20 cellular contexts compared by ENCODE assay signal in genomic region chr2:172861163-172861562, GRCh38.
DNase-seq lines count a peak whose midpoint lies in the region; ATAC-seq and TF ChIP-seq lines count a peak whose summit lies in the region.
"Had no signal": no experiment of that assay in that cellular context is flagged by ENCODE, and none has a peak within 500 bp of the region (broad histone marks: within the 10 kb centered on the region; RNA-seq: fewer than 3 reads in every experiment).

No MANE protein-coding gene starts in this region.

- no peak for TF ChIP-seq EP300 in transverse colon (IDR thresholded peaks at IDR 0.05; ENCODE audit: low read depth)

- no peak for TF ChIP-seq POLR2A in transverse colon (IDR thresholded peaks at IDR 0.05)

- H3K9me3 ChIP-seq in psoas muscle (no peaks in the 10 kb centered on the region), transverse colon (no peaks in the 10 kb centered on the region)

- peaks cover 39% of the 10 kb centered on the region for H3K27me3 Mint-ChIP-seq in activated CD8-positive, alpha-beta memory T cell treated with anti-CD3 and anti-CD28 coated beads, Interleukin-2, amount 10 ng/mL, durations not matched to agents 7 days and 5 days

- TF ChIP-seq CTCF in VCaP (conservative IDR thresholded peaks at IDR 0.05) (no peak), psoas muscle (IDR thresholded peaks at IDR 0.05) (no peak), transverse colon (IDR thresholded peaks at IDR 0.05) (no peak)

- H3K4me3 ChIP-seq in psoas muscle = no peak overlapping the region
- H3K4me3 ChIP-seq in transverse colon = no peak overlapping the region
- H3K4me3 ChIP-seq: GM23338 had no signal

- no peaks in the 10 kb centered on the region for H3K9me3 Mint-ChIP-seq in activated CD8-positive, alpha-beta memory T cell treated with anti-CD3 and anti-CD28 coated beads, Interleukin-2, amount 10 ng/mL, durations not matched to agents 7 days and 5 days (ENCODE audit: low read depth)
- H3K9me3 Mint-ChIP-seq: GM23338 had no signal

- in situ Hi-C loops in transverse colon (cut with MboI; ENCODE audit: low pct_ligation_motif_present in 1 of 4, low pct_unique_long_range_greater_than_20kb in 1 of 4, low sequenced_read_pairs in 3 of 4) = loop anchor here in 2 of 4 donors (10.0 kb wide), 1 partner anchor 74 kb away; no protein-coding TSS in a partner anchor

- no peak overlapping the region for H3K27ac Mint-ChIP-seq in activated CD8-positive, alpha-beta memory T cell treated with anti-CD3 and anti-CD28 coated beads, Interleukin-2, amount 10 ng/mL, durations not matched to agents 7 days and 5 days
- H3K27ac Mint-ChIP-seq: B cell; CD4-positive, CD25-positive, alpha-beta regulatory T cell; GM23338 had no signal

- H3K27me3 ChIP-seq in psoas muscle (ENCODE audit: insufficient read depth in 3 of 3, low read length in 2 of 3) (peaks cover 0 to 3% (median 0%) of the 10 kb centered on the region in 3 donors), transverse colon (peaks cover 50% of the 10 kb centered on the region)

- H3K4me1 ChIP-seq in psoas muscle = peaks cover 4% of the 10 kb centered on the region
- peaks cover 0 to 5% (median 0%) of the 10 kb centered on the region in 4 donors for H3K4me1 ChIP-seq in transverse colon

- intact Hi-C loops in psoas muscle (cut with DNase I) = loop anchor here (5.0 to 10.0 kb wide), 2 partner anchors 71 to 414 kb away; no protein-coding TSS in a partner anchor
- intact Hi-C loops in transverse colon (cut with DNase I; ENCODE audit: low total_unique reads) = loop anchor here (5.0 to 10.0 kb wide), 2 partner anchors 56 to 71 kb away; no protein-coding TSS in a partner anchor

- H3K36me3 ChIP-seq in psoas muscle (ENCODE audit: insufficient read depth in 1 of 2, low read depth in 1 of 2) (no peaks in the 10 kb centered on the region), transverse colon (no peaks in the 10 kb centered on the region)

- H3K4me3 Mint-ChIP-seq in activated CD8-positive, alpha-beta memory T cell treated with anti-CD3 and anti-CD28 coated beads, Interleukin-2, amount 10 ng/mL, durations not matched to agents 7 days and 5 days = no peak overlapping the region
- H3K4me3 Mint-ChIP-seq: B cell; CD4-positive, CD25-positive, alpha-beta regulatory T cell; GM23338 had no signal

- H3K36me3 Mint-ChIP-seq in activated CD8-positive, alpha-beta memory T cell treated with anti-CD3 and anti-CD28 coated beads, Interleukin-2, amount 10 ng/mL, durations not matched to agents 7 days and 5 days = no peaks in the 10 kb centered on the region
- H3K36me3 Mint-ChIP-seq: CD4-positive, CD25-positive, alpha-beta regulatory T cell had no signal

- CTCF ChIA-PET in activated CD8-positive, alpha-beta memory T cell treated with anti-CD3 and anti-CD28 coated beads, Interleukin-2, amount 10 ng/mL, durations not matched to agents 7 days and 5 days (lab: Charles Lee) = no interaction called here

- DNase-seq in NCI-H2227 (lab: John Stamatoyannopoulos, UW; ENCODE audit: unreplicated experiment) (peak; percentile 22), NCI-H2227 treated with DMSO at 0.1 percent for 48 hours (lab: John Stamatoyannopoulos, UW) (no peak), globus pallidus (ENCODE audit: low spot score) (peak; percentile 10), psoas muscle (no peak), KG1 (lab: John Stamatoyannopoulos, UW) (no peak), transverse colon (no peak)
- DNase-seq in activated CD8-positive, alpha-beta memory T cell treated with anti-CD3 and anti-CD28 coated beads, Interleukin-2, amount 10 ng/mL, durations not matched to agents 7 days and 5 days = no peak
- DNase-seq: CD4-positive, CD25-positive, alpha-beta regulatory T cell; COR-L47; DMS153; GDM1; HCEC 1CT; NCI-H1436; NCI-H1930 had no signal

- no peaks in the 10 kb centered on the region for H3K4me1 Mint-ChIP-seq in activated CD8-positive, alpha-beta memory T cell treated with anti-CD3 and anti-CD28 coated beads, Interleukin-2, amount 10 ng/mL, durations not matched to agents 7 days and 5 days
- H3K4me1 Mint-ChIP-seq: B cell; CD4-positive, CD25-positive, alpha-beta regulatory T cell had no signal

- ATAC-seq in psoas muscle = no peak
- no peak for ATAC-seq in activated CD8-positive, alpha-beta memory T cell treated with anti-CD3 and anti-CD28 coated beads, Interleukin-2, amount 10 ng/mL, durations not matched to agents 7 days and 5 days
- ATAC-seq: GM23338, Panc1 had no signal

- 58 to 61% (median 61%) methylated on average over 4 of the region's 4 CpGs for WGBS in psoas muscle, 3 donors
- 20 to 63% methylated on average over 1 to 4 of the region's 4 CpGs for WGBS in transverse colon (ENCODE audit: low coverage in 1 of 2), 2 donors

- peak overlapping the region; percentile 89 for H3K27ac ChIP-seq in VCaP
- H3K27ac ChIP-seq in psoas muscle = peak overlapping the region; percentile 14
- no peak overlapping the region for H3K27ac ChIP-seq in transverse colon
- H3K27ac ChIP-seq: 22Rv1, HL-60 had no signal

Comparison
In these comparisons a context has a peak if more than half of its experiments do, and no peak if none do; other contexts are left out.
1. DNase-seq: peak in NCI-H2227 (single experiment) and globus pallidus (single experiment); none in NCI-H2227 treated with DMSO at 0.1 percent for 48 hours (single experiment), psoas muscle (0 of 2), KG1 (single experiment), transverse colon (single experiment) and activated CD8-positive, alpha-beta memory T cell treated with anti-CD3 and anti-CD28 coated beads, Interleukin-2, amount 10 ng/mL, durations not matched to agents 7 days and 5 days (single experiment).
2. H3K27ac ChIP-seq: peak in VCaP (single experiment) and psoas muscle (single experiment); none in transverse colon (0 of 4).